Comparison of ENCODE assay signal across 8 cellular contexts in the genomic region with DNA sequence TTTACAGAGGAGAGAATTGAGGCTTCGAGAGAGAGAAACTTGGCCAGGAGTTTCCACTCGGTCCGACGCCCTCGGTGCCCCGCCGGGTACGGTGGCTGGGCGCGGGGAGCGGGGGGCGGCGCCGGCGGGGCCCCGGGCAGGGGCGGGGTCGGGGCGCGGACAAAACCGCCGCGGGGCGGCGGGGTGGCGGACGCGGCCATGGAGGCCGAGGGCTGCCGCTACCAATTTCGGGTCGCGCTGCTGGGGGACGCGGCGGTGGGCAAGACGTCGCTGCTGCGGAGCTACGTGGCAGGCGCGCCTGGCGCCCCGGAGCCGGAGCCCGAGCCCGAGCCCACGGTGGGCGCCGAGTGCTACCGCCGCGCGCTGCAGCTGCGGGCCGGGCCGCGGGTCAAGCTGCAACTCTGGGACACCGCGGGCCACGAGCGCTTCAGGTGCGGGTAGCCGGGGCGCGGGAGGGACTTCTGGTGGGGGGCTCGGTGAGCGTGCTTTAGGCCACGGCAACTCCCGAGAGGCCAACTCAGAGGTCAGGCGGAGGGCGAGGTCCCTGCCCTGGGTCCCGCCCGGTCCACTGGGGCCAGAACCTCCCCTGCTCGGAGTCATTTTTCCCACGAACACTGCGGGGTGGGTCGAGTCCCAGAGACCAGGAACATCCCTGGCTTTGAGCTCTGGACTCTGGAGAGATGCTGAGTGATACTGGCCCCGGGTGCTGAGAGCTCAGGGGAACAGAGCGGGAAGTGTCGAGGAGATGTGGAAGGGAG. TPM values are rescaled to one million over a fixed set of nuclear protein-coding genes. Genes with fewer than 3 reads are reported as not detected.
DNase-seq lines count a peak whose midpoint lies in the region; TF ChIP-seq lines count a peak whose summit lies in the region.

No MANE protein-coding gene starts in this region.

- no peak for TF ChIP-seq CTCF in GM12875 (IDR thresholded peaks at IDR 0.05; ENCODE audit: borderline replicate concordance, insufficient read depth, low read depth, low read length)
- peak in 1 of 6 experiments; percentile 9 for TF ChIP-seq CTCF in thyroid gland (IDR thresholded peaks at IDR 0.05)

- H3K27ac Mint-ChIP-seq in dendritic cell treated with granulocyte-macrophage colony-stimulating factor and Interleukin-4, amounts not matched to agents 40 ng/mL and 50 ng/mL, for 4 days = peak overlapping the region; percentile 76

- H3K4me1 Mint-ChIP-seq in dendritic cell treated with granulocyte-macrophage colony-stimulating factor and Interleukin-4, amounts not matched to agents 40 ng/mL and 50 ng/mL, for 4 days (ENCODE audit: low read depth) = peaks cover 40% of the 10 kb centered on the region

- DNase-seq in dermis blood vessel endothelial cell (no peak), thyroid gland (no peak), NCI-H1694 treated with DMSO at 0.1 percent for 48 hours (lab: John Stamatoyannopoulos, UW) (no peak)
- no peak for DNase-seq in activated CD4-positive, CD25-positive, alpha-beta regulatory T cell (lab: John Stamatoyannopoulos, UW)

- H3K9me3 ChIP-seq in HUES6 (ENCODE audit: control insufficient read depth, insufficient read depth, low read depth, low read length) (no peaks in the 10 kb centered on the region), mucosa of rectum (ENCODE audit: control insufficient read depth in 2 of 2, low read length in 2 of 2) (no peaks in the 10 kb centered on the region), thyroid gland (no peaks in the 10 kb centered on the region)

- 8 to 22% methylated on average over 6 to 22 of the region's 81 CpGs for WGBS in thyroid gland, 2 donors

- no peaks in the 10 kb centered on the region for H3K36me3 ChIP-seq in HUES6 (ENCODE audit: control insufficient read depth, insufficient read depth, low read length)
- no peaks in the 10 kb centered on the region for H3K36me3 ChIP-seq in mucosa of rectum (ENCODE audit: control insufficient read depth in 2 of 2, insufficient read depth in 2 of 2, low read length in 2 of 2)
- H3K36me3 ChIP-seq in thyroid gland = no peaks in the 10 kb centered on the region

- no peak overlapping the region for H3K27ac ChIP-seq in HUES6 (ENCODE audit: low read depth, low read length)
- H3K27ac ChIP-seq in mucosa of rectum (ENCODE audit: low read depth in 2 of 2, low read length in 2 of 2) = peak overlapping the region in 1 of 2 donors; percentile 32
- H3K27ac ChIP-seq in thyroid gland = no peak overlapping the region

- H3K9me3 Mint-ChIP-seq in dendritic cell treated with granulocyte-macrophage colony-stimulating factor and Interleukin-4, amounts not matched to agents 40 ng/mL and 50 ng/mL, for 4 days = no peaks in the 10 kb centered on the region

- peak overlapping the region; percentile 86 for H3K4me3 Mint-ChIP-seq in dendritic cell treated with granulocyte-macrophage colony-stimulating factor and Interleukin-4, amounts not matched to agents 40 ng/mL and 50 ng/mL, for 4 days

- H3K27me3 ChIP-seq in HUES6 (ENCODE audit: control insufficient read depth, insufficient read depth, low read length) (peaks cover 9% of the 10 kb centered on the region), mucosa of rectum (ENCODE audit: control insufficient read depth in 2 of 2, insufficient read depth in 2 of 2, low read length in 2 of 2) (peaks cover 0 to 2% of the 10 kb centered on the region in 2 donors), thyroid gland (no peaks in the 10 kb centered on the region)

- intact Hi-C loops in dendritic cell treated with granulocyte-macrophage colony-stimulating factor and Interleukin-4, amounts not matched to agents 40 ng/mL and 50 ng/mL, for 4 days (cut with micrococcal nuclease) = no loop called here
- intact Hi-C loops in thyroid gland (cut with DNase I) = no loop called here

- peaks cover 22% of the 10 kb centered on the region for H3K36me3 Mint-ChIP-seq in dendritic cell treated with granulocyte-macrophage colony-stimulating factor and Interleukin-4, amounts not matched to agents 40 ng/mL and 50 ng/mL, for 4 days (ENCODE audit: low read depth)

- H3K4me1 ChIP-seq in HUES6 (ENCODE audit: control insufficient read depth, insufficient read depth, low read length) = peaks cover 26% of the 10 kb centered on the region
- peaks cover 3 to 6% of the 10 kb centered on the region in 2 donors for H3K4me1 ChIP-seq in mucosa of rectum (ENCODE audit: control insufficient read depth in 2 of 2, insufficient read depth in 2 of 2, low read length in 2 of 2)
- H3K4me1 ChIP-seq in thyroid gland = peaks cover 3 to 4% of the 10 kb centered on the region in 2 donors

- TF ChIP-seq POLR2A in thyroid gland (IDR thresholded peaks at IDR 0.05) = peak in 1 of 2 donors; percentile 15

- H3K27me3 Mint-ChIP-seq in dendritic cell treated with granulocyte-macrophage colony-stimulating factor and Interleukin-4, amounts not matched to agents 40 ng/mL and 50 ng/mL, for 4 days = no peaks in the 10 kb centered on the region

- H3K9ac ChIP-seq in HUES6 (ENCODE audit: low read length) = peak overlapping the region; percentile 65
- H3K9ac ChIP-seq in mucosa of rectum (ENCODE audit: low read depth in 1 of 2, low read length in 2 of 2) = peak overlapping the region; percentile 17 to 50

- H3K4me3 ChIP-seq in GM12875 (ENCODE audit: low read depth, low read length) (peak overlapping the region; percentile 47), HUES6 (ENCODE audit: low read depth, low read length) (peak overlapping the region; percentile 74), mucosa of rectum (ENCODE audit: low read length in 2 of 2) (peak overlapping the region; percentile 62 to 63), thyroid gland (replicated peaks in 1 of 3) (peak overlapping the region in 1 of 3 donors; percentile 51)

RNA-seq across cellular contexts. Expression of a gene that starts 0.4 kb away (rescaled TPM):
- 2.5 and 8.8 TPM in 2 replicates for total RNA-seq in dermis blood vessel endothelial cell
- total RNA-seq in thyroid gland = 1 to 10 TPM; 1.3 to 3.5 (median 1.8) TPM

RNA-seq across cellular contexts. Expression of a gene that starts 39.6 kb away (rescaled TPM):
- total RNA-seq in dermis blood vessel endothelial cell (20.6 and 28.2 TPM in 2 replicates), thyroid gland (10 to 100 TPM; 14.8 to 26.6 (median 20.6) TPM)

RNA-seq across cellular contexts. Expression of a gene that starts 50.4 kb away (rescaled TPM):
- total RNA-seq in dermis blood vessel endothelial cell (18.1 and 28.6 TPM in 2 replicates), thyroid gland (10 to 100 TPM; 15.4 to 25.4 (median 18.4) TPM)

RNA-seq across cellular contexts. Expression of a gene that starts 55.9 kb away (rescaled TPM):
- total RNA-seq in dermis blood vessel endothelial cell = not detected in 2 replicates
- total RNA-seq in thyroid gland = not detected
